In the genomic region with DNA sequence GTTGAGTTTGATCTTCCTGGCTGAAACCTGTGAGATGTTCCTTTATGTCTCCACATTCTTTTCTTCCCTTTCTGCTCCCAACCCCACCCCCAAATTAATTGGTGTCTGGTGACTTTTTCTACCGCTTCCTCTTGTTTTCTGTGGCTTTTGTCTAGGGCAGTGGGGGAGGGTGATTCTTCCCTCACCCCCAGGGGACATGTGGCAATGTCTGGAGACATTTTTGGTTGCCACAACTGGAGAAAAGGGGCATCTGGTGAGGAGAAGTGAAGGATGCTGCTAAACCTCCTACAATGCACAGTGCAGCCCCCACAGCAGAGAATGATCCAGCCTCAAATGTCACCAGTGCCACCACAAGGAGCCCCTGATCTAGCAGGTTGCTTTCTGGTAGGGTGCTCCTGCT, we compare ENCODE assay signal across 19 cellular contexts.
DNase-seq lines count a peak whose midpoint lies in the region; ATAC-seq, FAIRE-seq and TF ChIP-seq lines count a peak whose summit lies in the region.
"Had no signal": no experiment of that assay in that cellular context is flagged by ENCODE, and none has a peak within 500 bp of the region (broad histone marks: within the 10 kb centered on the region; RNA-seq: fewer than 3 reads in every experiment).

No MANE protein-coding gene starts in this region.

- no peak for TF ChIP-seq RAD21 in HepG2 (CRISPR knock-in tag; IDR thresholded peaks at IDR 0.05)

- H3K27ac ChIP-seq in right lobe of liver (no peak overlapping the region), HepG2 (ENCODE audit: extremely low read length, insufficient read depth, low read length) (no peak overlapping the region), upper lobe of right lung (peak overlapping the region; percentile 70)
- H3K27ac ChIP-seq: epithelial cell of prostate, vagina had no signal

- H3K9me3 ChIP-seq in right lobe of liver (no peaks in the 10 kb centered on the region), HepG2 (ENCODE audit: low read length) (no peaks in the 10 kb centered on the region), upper lobe of right lung (no peaks in the 10 kb centered on the region)
- H3K9me3 ChIP-seq: vagina had no signal

- TF ChIP-seq EP300 in HepG2 (IDR thresholded peaks at IDR 0.05; ENCODE audit: low read depth in 2 of 2, low read length in 2 of 2) (no peak), HepG2 (CRISPR knock-in tag; IDR thresholded peaks at IDR 0.05; ENCODE audit: borderline replicate concordance) (no peak)

- no peak for TF ChIP-seq POLR2A in right lobe of liver (IDR thresholded peaks at IDR 0.05)
- no peak for TF ChIP-seq POLR2A in HepG2 (IDR thresholded peaks at IDR 0.05; ENCODE audit: insufficient read depth in 1 of 2, low read depth in 2 of 2, low read length in 2 of 2)

- no peak overlapping the region for H3K4me2 ChIP-seq in HepG2 (ENCODE audit: low read depth, low read length)

- no peaks in the 10 kb centered on the region for H4K20me1 ChIP-seq in HepG2 (ENCODE audit: insufficient read depth, low read length)

- WGBS in right lobe of liver (ENCODE audit: insufficient coverage, low coverage, low lambda C conversion rate, missing lambda C conversion rate) = 50% methylated on average over 1 of the region's 1 CpG
- 75% methylated on average over 1 of the region's 1 CpG for WGBS in HepG2 (ENCODE audit: low lambda C conversion rate)

- peak in 3 of 4 donors; percentile 18 to 44 (median 30) for ATAC-seq in right lobe of liver
- no peak for ATAC-seq in HepG2
- ATAC-seq in upper lobe of right lung = peak; percentile 56
- ATAC-seq: Panc1 had no signal

- FAIRE-seq in HepG2 (lab: Jason Lieb, UNC) (no peak), GM19239 (lab: Jason Lieb, UNC) (no peak)

- in situ Hi-C loops in HepG2 (cut with HindIII; ENCODE audit: extremely low pct_ligation_motif_present, low pct_unique_long_range_greater_than_20kb) = no loop called here

- intact Hi-C loops in right lobe of liver (cut with DNase I) = no loop called here
- intact Hi-C loops in HepG2 (cut with micrococcal nuclease; ENCODE audit: unreplicated experiment) = no loop called here
- intact Hi-C loops in upper lobe of right lung (cut with DNase I) = no loop called here
- intact Hi-C loops in posterior cingulate gyrus (cut with DNase I) = no loop called here

- H3K4me3 ChIP-seq in right lobe of liver (no peak overlapping the region), HepG2 (replicated peaks in 1 of 3; ENCODE audit: insufficient read depth in 1 of 3, low read depth in 2 of 3, low read length in 3 of 3) (no peak overlapping the region), upper lobe of right lung (no peak overlapping the region)
- H3K4me3 ChIP-seq: vagina had no signal

- H3K27me3 ChIP-seq in right lobe of liver (peaks cover 0 to 5% of the 10 kb centered on the region in 2 donors), HepG2 (ENCODE audit: control insufficient read depth in 1 of 2, insufficient read depth in 2 of 2, low read length in 2 of 2) (no peaks in the 10 kb centered on the region), upper lobe of right lung (no peaks in the 10 kb centered on the region)
- H3K27me3 ChIP-seq: vagina had no signal

- POLR2A ChIA-PET in HepG2 (lab: Yijun Ruan, JAX) = no interaction called here

- H3K9ac ChIP-seq in HepG2 (ENCODE audit: insufficient read depth, low read depth, low read length) = no peak overlapping the region

- no peaks in the 10 kb centered on the region for H3K79me2 ChIP-seq in HepG2 (ENCODE audit: insufficient read depth, low read length)

- H3K4me1 ChIP-seq in right lobe of liver = no peaks in the 10 kb centered on the region
- H3K4me1 ChIP-seq in HepG2 (ENCODE audit: insufficient read depth, low read length) = no peaks in the 10 kb centered on the region
- H3K4me1 ChIP-seq in upper lobe of right lung = peaks cover 24% of the 10 kb centered on the region

- DNase-seq in right lobe of liver (no peak), HepG2 (ENCODE audit: low spot score) (no peak), UCSD-AML1 (lab: John Stamatoyannopoulos, UW; ENCODE audit: unreplicated experiment) (peak; percentile 26), medulla oblongata (ENCODE audit: extremely low spot score) (peak; percentile 2), upper lobe of right lung (no peak), GM19238 (ENCODE audit: insufficient read length, low spot score) (no peak), posterior cingulate gyrus (no peak), GM19239 (ENCODE audit: insufficient read length, low spot score) (no peak)
- DNase-seq: ACHN; activated CD4-positive, alpha-beta T cell treated with anti-CD3 and anti-CD28 coated beads, Interleukin-2, amount 10 ng/mL, durations not matched to agents 7 days and 5 days; activated T-cell treated with anti-CD3 and anti-CD28 coated beads, Interleukin-2, amount 50 U/mL, for 24 hours; kidney glomerular epithelial cell; NCI-H1105; NCI-H2227 treated with DMSO at 0.1 percent for 48 hours; retina; stimulated activated CD4-positive, alpha-beta T cell treated with anti-CD3 and anti-CD28 coated beads, Interleukin-4, amount 100 ng/mL, for 1 hour had no signal

- BruUV-seq in HepG2 (replicated peaks; lab: Mats Ljungman, UMichigan) = no TSS peak

- no peak overlapping the region for H2AFZ ChIP-seq in HepG2 (ENCODE audit: low read length)

- H3K36me3 ChIP-seq in right lobe of liver (no peaks in the 10 kb centered on the region), HepG2 (replicated peaks in 1 of 2; ENCODE audit: control insufficient read depth in 1 of 2, insufficient read depth in 2 of 2, low read length in 2 of 2) (no peaks in the 10 kb centered on the region), upper lobe of right lung (no peaks in the 10 kb centered on the region)
- H3K36me3 ChIP-seq: vagina had no signal

- CTCF ChIA-PET in HepG2 (lab: Yijun Ruan, JAX; ENCODE audit: low intra/inter-chr PET ratio, low total read pairs) = no interaction called here

- no peak for TF ChIP-seq CTCF in right lobe of liver (IDR thresholded peaks at IDR 0.05)
- no peak for TF ChIP-seq CTCF in HepG2 (CRISPR knock-in tag; IDR thresholded peaks at IDR 0.05)
- TF ChIP-seq CTCF in upper lobe of right lung (IDR thresholded peaks at IDR 0.05) = no peak

TF ChIP-seq in HepG2, 621 proteins besides CTCF, POLR2A, EP300 and RAD21:
- no peak for TF ChIP-seq TAF15 (IDR thresholded peaks at IDR 0.05; ENCODE audit: low read depth, low read length, poor library complexity, severe bottlenecking)
- no peak for TF ChIP-seq EHMT2 (IDR thresholded peaks at IDR 0.05; ENCODE audit: borderline replicate concordance, low read depth, low read length)
- TF ChIP-seq EEA1 (CRISPR knock-in tag; IDR thresholded peaks at IDR 0.05; ENCODE audit: borderline replicate concordance) = no peak
- no peak for TF ChIP-seq RBAK (CRISPR knock-in tag; IDR thresholded peaks at IDR 0.05)
- TF ChIP-seq JDP2 (CRISPR knock-in tag; IDR thresholded peaks at IDR 0.05; ENCODE audit: borderline replicate concordance) = no peak
- TF ChIP-seq, protein P1, sequence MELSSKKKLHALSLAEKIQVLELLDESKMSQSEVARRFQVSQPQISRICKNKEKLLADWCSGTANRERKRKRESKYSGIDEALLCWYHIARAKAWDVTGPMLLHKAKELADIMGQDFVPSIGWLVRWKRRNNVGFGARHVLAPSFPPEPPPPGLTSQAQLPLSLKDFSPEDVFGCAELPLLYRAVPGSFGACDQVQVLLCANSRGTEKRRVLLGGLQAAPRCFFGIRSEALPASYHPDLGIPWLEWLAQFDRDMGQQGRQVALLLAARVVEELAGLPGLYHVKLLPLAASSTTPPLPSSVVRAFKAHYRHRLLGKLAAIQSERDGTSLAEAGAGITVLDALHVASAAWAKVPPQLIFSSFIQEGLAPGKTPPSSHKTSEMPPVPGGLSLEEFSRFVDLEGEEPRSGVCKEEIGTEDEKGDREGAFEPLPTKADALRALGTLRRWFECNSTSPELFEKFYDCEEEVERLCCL (CRISPR knock-in tag; IDR thresholded peaks at IDR 0.05; ENCODE audit: borderline replicate concordance) = no peak
- TF ChIP-seq FOXO1 (CRISPR knock-in tag; IDR thresholded peaks at IDR 0.05) = no peak
- TF ChIP-seq RFXAP (CRISPR knock-in tag; IDR thresholded peaks at IDR 0.05; ENCODE audit: borderline replicate concordance) = no peak

Comparison
In these comparisons a context has a peak if more than half of its experiments do, and no peak if none do; other contexts are left out.
1. DNase-seq: peak in UCSD-AML1 (single experiment) and medulla oblongata (single experiment); none in right lobe of liver (0 of 3), HepG2 (single experiment), upper lobe of right lung (single experiment), GM19238 (single experiment), posterior cingulate gyrus (0 of 10) and GM19239 (single experiment).